ENCODE assay signal across 33 cellular contexts in genomic region chr20:16748058-16748457, GRCh38. TPM values are rescaled to one million over a fixed set of nuclear protein-coding genes. Genes with fewer than 3 reads are reported as not detected.
"Had no signal": no experiment of that assay in that cellular context is flagged by ENCODE, and none has a peak within 500 bp of the region (broad histone marks: within the 10 kb centered on the region; RNA-seq: fewer than 3 reads in every experiment).

Gene OTOR, plus strand, starts transcription at chr20:16748358. Its CDS starts 44 bp downstream, at chr20:16748402.

- H3K4me3 ChIP-seq: heart right ventricle, hepatocyte, left ventricle myocardium inferior, lung, mucosa of descending colon, ovary, right atrium auricular region, right lobe of liver, smooth muscle cell, stomach, testis, tibial artery, upper lobe of right lung had no signal

- H3K27ac ChIP-seq: heart right ventricle, hepatocyte, left ventricle myocardium inferior, neutrophil, ovary, right atrium auricular region, right lobe of liver, stomach, testis, tibial artery, upper lobe of right lung had no signal

- H2AFZ ChIP-seq: hepatocyte had no signal

- H3K9me3 ChIP-seq: heart right ventricle, left ventricle myocardium inferior, mucosa of descending colon, neutrophil, ovary, right atrium auricular region, right lobe of liver, stomach, testis, tibial artery, upper lobe of right lung had no signal

- H3K79me2 ChIP-seq: hepatocyte had no signal

- H3K4me2 ChIP-seq: hepatocyte, smooth muscle cell had no signal

- H3K27me3 ChIP-seq: hepatocyte, ovary, right atrium auricular region, right lobe of liver, stomach, testis, tibial artery, upper lobe of right lung had no signal

- ATAC-seq: heart right ventricle; naive thymus-derived CD4-positive, alpha-beta T cell; natural killer cell treated with Interleukin-12 subunit alpha and Interleukin-12 subunit beta and Interleukin-15 and Interleukin-18, amount 100 ng/mL, for 72 hours; stimulated activated naive B cell treated with anti-CD40 and anti-IgM and Interleukin-4, amounts not matched to agents 10 μg/mL and 1 μg/mL and 100 μg/mL, for 72 hours; stimulated activated naive CD8-positive, alpha-beta T cell treated with anti-CD3 and anti-CD28 coated beads, Interleukin-15, Interleukin-2, amounts not matched to agents 100 U/mL and 50 U/mL, for 24 hours had no signal

- FAIRE-seq: urothelium cell line had no signal

- H3K4me1 ChIP-seq: heart right ventricle, left ventricle myocardium inferior, right atrium auricular region, right lobe of liver, stomach, testis, tibial artery, upper lobe of right lung had no signal

- DNase-seq: heart right ventricle; islet precursor cell; left ventricle myocardium inferior; midbrain; naive thymus-derived CD4-positive, alpha-beta T cell; occipital lobe; ovary; right lobe of liver; stimulated activated CD4-positive, alpha-beta T cell treated with anti-CD3 and anti-CD28 coated beads, Interleukin-1b, Interleukin-23, amount 100 ng/mL, for 48 hours; stimulated activated CD4-positive, alpha-beta T cell treated with anti-CD3 and anti-CD28 coated beads, Interleukin-4, amount 100 ng/mL, for 1 hour; stimulated activated naive B cell treated with anti-CD40 and anti-IgM and Interleukin-4, amounts not matched to agents 10 μg/mL and 1 μg/mL and 100 μg/mL, for 72 hours; stimulated activated naive CD8-positive, alpha-beta T cell treated with anti-CD3 and anti-CD28 coated beads, Interleukin-15, Interleukin-2, amounts not matched to agents 100 U/mL and 50 U/mL, for 24 hours; testis; tibial artery; trophoblast cell; upper lobe of right lung had no signal

- H3K36me3 ChIP-seq: heart right ventricle, left ventricle myocardium inferior, neutrophil, ovary, right atrium auricular region, right lobe of liver, stomach, tibial artery, upper lobe of right lung had no signal

RNA-seq across cellular contexts. Expression of gene OTOR, which starts in this region (rescaled TPM):
- total RNA-seq: heart right ventricle; kidney epithelial cell; left ventricle myocardium inferior; lower leg skin; lung; mucosa of descending colon; myocyte; naive thymus-derived CD4-positive, alpha-beta T cell; natural killer cell treated with Interleukin-12 subunit alpha and Interleukin-12 subunit beta and Interleukin-15 and Interleukin-18, amount 100 ng/mL, for 72 hours; neural crest cell; ovary; progenitor cell of endocrine pancreas; pulmonary artery endothelial cell; renal cortical epithelial cell; right atrium auricular region; right lobe of liver; skeletal muscle tissue; smooth muscle cell; stomach; testis; upper lobe of right lung had no signal
- polyA plus RNA-seq: heart right ventricle; hepatocyte; lung; naive thymus-derived CD4-positive, alpha-beta T cell; ovary; smooth muscle cell; stomach had no signal
